24 cellular contexts compared by ENCODE assay signal in the genomic region with DNA sequence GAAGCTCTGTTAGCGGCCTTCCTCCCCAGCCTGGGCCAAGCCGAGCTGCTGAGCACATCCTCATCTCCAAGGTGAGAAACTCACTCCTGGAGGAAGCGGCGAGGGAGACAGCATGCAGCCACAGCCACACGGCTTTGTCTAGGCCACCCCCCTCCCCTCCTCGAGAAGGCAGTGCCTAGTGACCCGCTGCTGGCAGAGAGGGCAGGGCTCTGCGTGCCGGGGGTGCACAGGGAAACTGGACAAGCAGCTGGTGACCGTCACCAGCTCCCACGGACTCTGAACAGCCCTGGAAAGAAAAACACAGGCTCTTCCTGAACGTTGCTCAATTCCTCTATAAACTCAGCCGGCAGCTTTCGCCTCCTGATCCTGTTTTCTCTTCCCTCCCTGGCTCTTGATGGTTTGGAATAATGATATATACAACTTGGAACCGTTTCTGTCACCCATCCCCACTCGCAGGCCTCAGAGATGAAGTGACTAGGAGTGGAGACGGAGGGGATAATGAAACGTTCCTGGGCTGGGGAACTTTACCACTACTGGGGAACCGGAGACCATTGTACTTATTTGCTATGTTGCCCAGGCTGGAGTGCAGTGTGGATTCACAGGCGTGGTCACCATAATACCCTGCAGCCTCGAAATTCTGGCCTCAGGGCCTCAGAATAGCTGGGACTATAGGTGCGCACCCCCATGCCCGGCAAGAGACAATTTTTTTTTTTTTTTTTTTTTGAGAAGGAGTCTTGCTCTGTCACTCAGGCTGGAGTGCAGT. TPM values are rescaled to one million over a fixed set of nuclear protein-coding genes. Genes with fewer than 3 reads are reported as not detected.
DNase-seq lines count a peak whose midpoint lies in the region; ATAC-seq, FAIRE-seq and TF ChIP-seq lines count a peak whose summit lies in the region.
"Had no signal": no experiment of that assay in that cellular context is flagged by ENCODE, and none has a peak within 500 bp of the region (broad histone marks: within the 10 kb centered on the region; RNA-seq: fewer than 3 reads in every experiment).

No MANE protein-coding gene starts in this region.

- in situ Hi-C loops in IMR-90 (cut with MboI; ENCODE audit: low sequenced_read_pairs) (no loop called here), HepG2 (cut with HindIII; ENCODE audit: extremely low pct_ligation_motif_present, low pct_unique_long_range_greater_than_20kb) (no loop called here)

- H2AK5ac ChIP-seq in IMR-90 (ENCODE audit: low read depth, low read length): no peak overlapping the region

- no peak overlapping the region for H3K14ac ChIP-seq in IMR-90 (replicated peaks; ENCODE audit: low read depth, low read length)

- no peak overlapping the region for H3K4ac ChIP-seq in IMR-90 (ENCODE audit: low read depth, low read length)

- no peaks in the 10 kb centered on the region for H3K9me3 Mint-ChIP-seq in activated T-cell treated with anti-CD3 and anti-CD28 coated beads, Interleukin-2, amount 50 U/mL, for 72 hours
- H3K9me3 Mint-ChIP-seq: CD4-positive, alpha-beta memory T cell; immature natural killer cell; stimulated activated naive CD8-positive, alpha-beta T cell treated with anti-CD3 and anti-CD28 coated beads, Interleukin-15, amount 100 ng/mL, for 72 hours had no signal

- no peak overlapping the region; the same call in 1 of the 2 replicates for H3K18ac ChIP-seq in IMR-90 (ENCODE audit: low read depth, low read length)

- no peak overlapping the region for H3K23ac ChIP-seq in IMR-90 (ENCODE audit: low read depth, low read length)

- no peaks in the 10 kb centered on the region; the same call in 1 of the 2 replicates for H3K27me3 ChIP-seq in IMR-90 (ENCODE audit: control insufficient read depth, insufficient read depth, low read length)
- H3K27me3 ChIP-seq in HepG2 (ENCODE audit: control insufficient read depth in 1 of 2, insufficient read depth in 2 of 2, low read length in 2 of 2): peaks cover 1 to 26% of the 10 kb centered on the region in 2 experiments; a peak in 3 of 5 replicates
- H3K27me3 ChIP-seq: ascending aorta, colonic mucosa, uterus had no signal

- CTCF ChIA-PET in IMR-90 (lab: Yijun Ruan, JAX): interaction anchor here (0.6 kb wide), 1 partner anchor 202 kb away, joined by 3 read pairs; no protein-coding TSS in a partner anchor
- CTCF ChIA-PET in HepG2 (lab: Yijun Ruan, JAX; ENCODE audit: low intra/inter-chr PET ratio, low total read pairs): no interaction called here

- H3K27me3 Mint-ChIP-seq in activated T-cell treated with anti-CD3 and anti-CD28 coated beads, Interleukin-2, amount 50 U/mL, for 72 hours (ENCODE audit: low read depth): peaks cover 18% of the 10 kb centered on the region

- H3K4me1 ChIP-seq in IMR-90 (ENCODE audit: control insufficient read depth, insufficient read depth, low read length) (peaks cover 5% of the 10 kb centered on the region; the same call in 1 of the 2 replicates), HepG2 (ENCODE audit: insufficient read depth, low read length) (peaks cover 28% of the 10 kb centered on the region)
- H3K4me1 ChIP-seq: ascending aorta, colonic mucosa, prostate gland, SJSA1, uterus had no signal

- dilution Hi-C loops in IMR-90 (cut with HindIII; ENCODE audit: low sequenced_read_pairs, unreplicated experiment): no loop called here

- no CpG with 5 or more reads among the region's 23 CpGs for WGBS in IMR-90 (ENCODE audit: extremely low coverage in 2 of 2, insufficient read length in 1 of 2), 2 experiments
- 3% methylated on average over 15 of the region's 23 CpGs for WGBS in HepG2 (ENCODE audit: low lambda C conversion rate)

- H4K20me1 ChIP-seq in IMR-90 (ENCODE audit: insufficient read depth, low read length) (no peaks in the 10 kb centered on the region), HepG2 (ENCODE audit: insufficient read depth, low read length) (no peaks in the 10 kb centered on the region)

- H4K8ac ChIP-seq in IMR-90 (ENCODE audit: low read depth in 2 of 2, low read length in 2 of 2): peak overlapping the region in 1 of 2 experiments; percentile 1; a peak in 1 of 4 replicates

- H3K56ac ChIP-seq in IMR-90 (ENCODE audit: extremely low read depth, insufficient read depth, low read length): no peak overlapping the region

- H3K9me1 ChIP-seq in IMR-90 (ENCODE audit: insufficient read depth, low read length): no peaks in the 10 kb centered on the region

- H2BK120ac ChIP-seq in IMR-90 (ENCODE audit: low read depth, low read length): no peak overlapping the region

- H2BK15ac ChIP-seq in IMR-90 (ENCODE audit: low read depth, low read length): no peak overlapping the region

- H4K5ac ChIP-seq in IMR-90 (ENCODE audit: low read depth, low read length): peak overlapping the region; percentile 14; the same call in 1 of the 2 replicates

- no peak overlapping the region for H3K27ac Mint-ChIP-seq in activated T-cell treated with anti-CD3 and anti-CD28 coated beads, Interleukin-2, amount 50 U/mL, for 72 hours
- H3K27ac Mint-ChIP-seq: activated CD4-positive, alpha-beta T cell treated with anti-CD3 and anti-CD28 coated beads for 36 hours; CD4-positive, alpha-beta memory T cell; immature natural killer cell; stimulated activated naive CD8-positive, alpha-beta T cell treated with anti-CD3 and anti-CD28 coated beads, Interleukin-15, amount 100 ng/mL, for 72 hours had no signal

- H3K36me3 Mint-ChIP-seq in activated T-cell treated with anti-CD3 and anti-CD28 coated beads, Interleukin-2, amount 50 U/mL, for 72 hours (ENCODE audit: insufficient read depth in 2 of 2): no peaks in the 10 kb centered on the region
- H3K36me3 Mint-ChIP-seq: CD4-positive, alpha-beta memory T cell; immature natural killer cell had no signal

- no peaks in the 10 kb centered on the region for H3K9me3 ChIP-seq in IMR-90 (ENCODE audit: control insufficient read depth, insufficient read depth, low read length)
- no peaks in the 10 kb centered on the region for H3K9me3 ChIP-seq in HepG2 (ENCODE audit: low read length)
- H3K9me3 ChIP-seq: ascending aorta, colonic mucosa, prostate gland, SJSA1, uterus had no signal

- H4K91ac ChIP-seq in IMR-90 (ENCODE audit: insufficient read depth, low read depth, low read length): no peak overlapping the region

- intact Hi-C loops in IMR-90 (cut with micrococcal nuclease): no loop called here
- intact Hi-C loops in Right ventricle myocardium inferior (cut with DNase I): no loop called here
- intact Hi-C loops in HepG2 (cut with micrococcal nuclease; ENCODE audit: unreplicated experiment): loop anchor here (10.0 kb wide), 1 partner anchor 942 kb away; a partner anchor contains a TSS

- FAIRE-seq in HepG2 (lab: Jason Lieb, UNC): peak; percentile 28
- FAIRE-seq: H1 had no signal

- H3K79me1 ChIP-seq in IMR-90 (ENCODE audit: low read depth in 1 of 2, low read length in 2 of 2): no peaks in the 10 kb centered on the region

- H2AK9ac ChIP-seq in IMR-90 (replicated peaks; ENCODE audit: low read depth, low read length, poor library complexity): no peak overlapping the region

- H3K36me3 ChIP-seq in IMR-90 (ENCODE audit: control insufficient read depth, insufficient read depth, low read length) (no peaks in the 10 kb centered on the region), HepG2 (replicated peaks in 1 of 2; ENCODE audit: control insufficient read depth in 1 of 2, insufficient read depth in 2 of 2, low read length in 2 of 2) (no peaks in the 10 kb centered on the region)
- H3K36me3 ChIP-seq: ascending aorta, colonic mucosa, prostate gland, SJSA1, uterus had no signal

- no peaks in the 10 kb centered on the region for H3K79me2 ChIP-seq in HepG2 (ENCODE audit: insufficient read depth, low read length)

- H3K4me1 Mint-ChIP-seq in activated T-cell treated with anti-CD3 and anti-CD28 coated beads, Interleukin-2, amount 50 U/mL, for 72 hours (ENCODE audit: low read depth): no peaks in the 10 kb centered on the region
- H3K4me1 Mint-ChIP-seq: activated CD4-positive, alpha-beta T cell treated with anti-CD3 and anti-CD28 coated beads for 36 hours; stimulated activated naive CD8-positive, alpha-beta T cell treated with anti-CD3 and anti-CD28 coated beads, Interleukin-15, amount 100 ng/mL, for 72 hours had no signal

- TF ChIP-seq EP300 in HepG2 (IDR thresholded peaks at IDR 0.05; ENCODE audit: low read depth in 2 of 2, low read length in 2 of 2) (no peak), HepG2 (CRISPR knock-in tag; IDR thresholded peaks at IDR 0.05; ENCODE audit: borderline replicate concordance) (no peak)

- peak; percentile 83 for ATAC-seq in IMR-90 (ENCODE audit: low read depth)
- peak; percentile 62 for ATAC-seq in Right ventricle myocardium inferior
- ATAC-seq in HepG2: peak; percentile 82
- no peak for ATAC-seq in GM21381 (IDR thresholded peaks at IDR 0.05; ENCODE audit: unreplicated experiment)
- no peak for ATAC-seq in activated T-cell treated with anti-CD3 and anti-CD28 coated beads, Interleukin-2, amount 50 U/mL, for 72 hours (replicated peaks in 1 of 2)
- ATAC-seq: activated CD4-positive, alpha-beta T cell treated with anti-CD3 and anti-CD28 coated beads for 36 hours; stimulated activated naive CD8-positive, alpha-beta T cell treated with anti-CD3 and anti-CD28 coated beads, Interleukin-15, amount 100 ng/mL, for 72 hours had no signal

- H3K27ac ChIP-seq in IMR-90 (ENCODE audit: insufficient read depth, low read length): peak overlapping the region; percentile 77; the same call in 1 of the 2 replicates
- H3K27ac ChIP-seq in HepG2 (ENCODE audit: extremely low read length, insufficient read depth, low read length): no peak overlapping the region
- H3K27ac ChIP-seq: ascending aorta, colonic mucosa, KMS-11, prostate gland, SJSA1 had no signal

- peak overlapping the region; percentile 88 for H2AFZ ChIP-seq in IMR-90 (replicated peaks; ENCODE audit: low read length, poor library complexity)
- H2AFZ ChIP-seq in HepG2 (ENCODE audit: low read length): peak overlapping the region; percentile 33

- TF ChIP-seq RAD21 in IMR-90 (IDR thresholded peaks at IDR 0.05; ENCODE audit: low read length): no peak
- no peak for TF ChIP-seq RAD21 in HepG2 (CRISPR knock-in tag; IDR thresholded peaks at IDR 0.05)

- POLR2A ChIA-PET in IMR-90 (lab: Charles Lee; ENCODE audit: unreplicated experiment) (interaction anchor here (0.6 kb wide), 1 partner anchor 21 kb away, joined by 4 read pairs; no protein-coding TSS in a partner anchor), HepG2 (lab: Yijun Ruan, JAX) (no interaction called here)

- no peak overlapping the region for H3K4me3 Mint-ChIP-seq in activated T-cell treated with anti-CD3 and anti-CD28 coated beads, Interleukin-2, amount 50 U/mL, for 72 hours
- H3K4me3 Mint-ChIP-seq: activated CD4-positive, alpha-beta T cell treated with anti-CD3 and anti-CD28 coated beads for 36 hours; CD4-positive, alpha-beta memory T cell; immature natural killer cell; stimulated activated naive CD8-positive, alpha-beta T cell treated with anti-CD3 and anti-CD28 coated beads, Interleukin-15, amount 100 ng/mL, for 72 hours had no signal

- TF ChIP-seq CTCF in IMR-90 (conservative IDR thresholded peaks at IDR 0.05; ENCODE audit: low read depth, low read length): no peak
- TF ChIP-seq CTCF in HepG2 (CRISPR knock-in tag; IDR thresholded peaks at IDR 0.05): no peak

- peak overlapping the region; percentile 15; the same call in 1 of the 2 replicates for H3K9ac ChIP-seq in IMR-90 (ENCODE audit: low read depth, low read length)
- H3K9ac ChIP-seq in HepG2 (ENCODE audit: insufficient read depth, low read depth, low read length): no peak overlapping the region; the same call in 1 of the 2 replicates
- H3K9ac ChIP-seq: KMS-11 had no signal

- TF ChIP-seq POLR2A in IMR-90 (IDR thresholded peaks at IDR 0.05; ENCODE audit: low read depth, low read length) (no peak), HepG2 (IDR thresholded peaks at IDR 0.05; ENCODE audit: insufficient read depth in 1 of 2, low read depth in 2 of 2, low read length in 2 of 2) (no peak)

- H3K4me3 ChIP-seq in IMR-90 (ENCODE audit: insufficient read depth, low read depth, low read length) (no peak overlapping the region), HepG2 (replicated peaks in 1 of 3; ENCODE audit: insufficient read depth in 1 of 3, low read depth in 2 of 3, low read length in 3 of 3) (peak overlapping the region; percentile 24 to 67 (median 37); a peak in 5 of 6 replicates)
- H3K4me3 ChIP-seq: ascending aorta, colonic mucosa, prostate gland, SJSA1, uterus had no signal

- peak; percentile 13 for DNase-seq in IMR-90
- no peak for DNase-seq in Right ventricle myocardium inferior (ENCODE audit: missing footprints)
- DNase-seq in HepG2 (ENCODE audit: low spot score): peak; percentile 65
- peak; percentile 19 for DNase-seq in pons (ENCODE audit: low spot score)
- no peak for DNase-seq in kidney tubule cell (ENCODE audit: low spot score)
- DNase-seq in middle frontal gyrus (ENCODE audit: extremely low spot score, low spot score): no peak
- no peak for DNase-seq in activated T-cell treated with anti-CD3 and anti-CD28 coated beads, Interleukin-2, amount 50 U/mL, for 72 hours
- DNase-seq: activated CD4-positive, alpha-beta T cell treated with anti-CD3 and anti-CD28 coated beads for 36 hours; activated naive CD4-positive, alpha-beta T cell treated with Interleukin-2 at 50 U/mL for 16 hours; CD4-positive, alpha-beta memory T cell; colonic mucosa; DMS79 treated with DMSO at 0.1 percent for 48 hours; immature natural killer cell; NCI-H2029 treated with DMSO at 0.1 percent for 48 hours; NCI-H524 treated with DMSO at 0.1 percent for 48 hours; stimulated activated naive CD8-positive, alpha-beta T cell treated with anti-CD3 and anti-CD28 coated beads, Interleukin-15, amount 100 ng/mL, for 72 hours; uterus had no signal

- H2BK20ac ChIP-seq in IMR-90 (ENCODE audit: low read depth, low read length): no peak overlapping the region

- H3K4me2 ChIP-seq in IMR-90 (ENCODE audit: low read depth, low read length) (peak overlapping the region; percentile 35; the same call in 1 of the 2 replicates), HepG2 (ENCODE audit: low read depth, low read length) (peak overlapping the region; percentile 87)
- H3K4me2 ChIP-seq: KMS-11 had no signal

- no peak overlapping the region for H2BK5ac ChIP-seq in IMR-90 (ENCODE audit: low read depth, low read length, poor library complexity, severe bottlenecking)

- BruUV-seq in IMR-90 (replicated peaks; lab: Mats Ljungman, UMichigan): no TSS peak
- BruUV-seq in HepG2 (replicated peaks; lab: Mats Ljungman, UMichigan): no TSS peak

RNA-seq across cellular contexts. Expression of a gene that starts 19.3 kb away (rescaled TPM):
- total RNA-seq in IMR-90 (2012; rRNA removed): under 0.01 TPM in 2 replicates
- polyA plus RNA-seq in IMR-90 (2012; rRNA removed): not detected in 2 replicates
- not detected in 2 replicates for polyA plus RNA-seq in IMR-90 (2012; cell fraction: cytosol; rRNA removed)
- polyA plus RNA-seq in IMR-90 (2012; cell fraction: nucleus; rRNA removed; ENCODE audit: low replicate concordance): not detected in 2 replicates
- total RNA-seq in Right ventricle myocardium inferior: 0.08 TPM
- not detected in 2 replicates for total RNA-seq in HepG2 (2016; rRNA removed; fragmentation: Illumina TruSeq; extraction: Trizol)
- total RNA-seq in HepG2 (2016; cell fraction: cytosol; rRNA removed; fragmentation: Illumina TruSeq; extraction: Trizol; ENCODE audit: low read depth): not detected in 2 replicates
- total RNA-seq in HepG2 (2016; cell fraction: insoluble cytoplasmic fraction; rRNA removed; fragmentation: Illumina TruSeq; extraction: Trizol): not detected in 2 replicates
- not detected in 2 replicates for total RNA-seq in HepG2 (2016; cell fraction: membrane; rRNA removed; fragmentation: Illumina TruSeq; extraction: Trizol)
- total RNA-seq in HepG2 (2016; cell fraction: nucleus; rRNA removed; fragmentation: Illumina TruSeq; extraction: Trizol): not detected in 2 replicates
- not detected in 2 replicates for polyA plus RNA-seq in HepG2 (2011; rRNA removed)
- not detected in 2 replicates for polyA plus RNA-seq in HepG2 (2011; cell fraction: cytosol; rRNA removed)
- not detected in 2 replicates for polyA plus RNA-seq in HepG2 (2011; cell fraction: nucleus; rRNA removed)
- not detected in 2 replicates for polyA plus RNA-seq in HepG2 (2012)
- polyA plus RNA-seq in HepG2 (2016; cell fraction: cytosol; fragmentation: Illumina TruSeq; extraction: Trizol; ENCODE audit: low read depth): not detected in 2 replicates
- polyA plus RNA-seq in HepG2 (2016; cell fraction: insoluble cytoplasmic fraction; fragmentation: Illumina TruSeq; extraction: Trizol; ENCODE audit: low read depth): not detected in 2 replicates
- not detected in 2 replicates for polyA plus RNA-seq in HepG2 (2016; cell fraction: membrane; fragmentation: Illumina TruSeq; extraction: Trizol; ENCODE audit: low read depth)
- polyA plus RNA-seq in HepG2 (2016; cell fraction: nucleus; fragmentation: Illumina TruSeq; extraction: Trizol; ENCODE audit: insufficient read depth, low read depth): not detected in 2 replicates
- not detected in 2 replicates for polyA minus RNA-seq in HepG2 (2011; rRNA and poly(A)+ RNA removed; ENCODE audit: low replicate concordance)
- polyA minus RNA-seq in HepG2 (2011; cell fraction: cytosol; rRNA and poly(A)+ RNA removed): not detected in 2 replicates
- polyA minus RNA-seq in HepG2 (2011; cell fraction: nucleus; rRNA and poly(A)+ RNA removed): not detected in 2 replicates
- under 1 TPM in 1 of 2 donors, not detected in 1; 0.05 TPM for total RNA-seq in activated T-cell treated with anti-CD3 and anti-CD28 coated beads, Interleukin-2, amount 50 U/mL, for 72 hours
- total RNA-seq: activated CD4-positive, alpha-beta T cell treated with anti-CD3 and anti-CD28 coated beads for 36 hours; ascending aorta; CD4-positive, alpha-beta memory T cell; epithelial cell of proximal tubule; SJSA1 had no signal
- polyA plus RNA-seq: CD4-positive, alpha-beta memory T cell had no signal

RNA-seq across cellular contexts. Expression of a gene that starts 41.0 kb away (rescaled TPM):
- 0.18 TPM in 1 of 2 replicates, not detected in the other for total RNA-seq in IMR-90 (2012; rRNA removed)
- 0.36 and 0.48 TPM in 2 replicates for polyA plus RNA-seq in IMR-90 (2012; rRNA removed)
- polyA plus RNA-seq in IMR-90 (2012; cell fraction: cytosol; rRNA removed): 0.23 and 0.42 TPM in 2 replicates
- polyA plus RNA-seq in IMR-90 (2012; cell fraction: nucleus; rRNA removed; ENCODE audit: low replicate concordance): 0.49 and 0.70 TPM in 2 replicates
- 3.9 TPM for total RNA-seq in Right ventricle myocardium inferior
- 0.09 and 0.52 TPM in 2 replicates for total RNA-seq in HepG2 (2016; rRNA removed; fragmentation: Illumina TruSeq; extraction: Trizol)
- not detected in 2 replicates for total RNA-seq in HepG2 (2016; cell fraction: cytosol; rRNA removed; fragmentation: Illumina TruSeq; extraction: Trizol; ENCODE audit: low read depth)
- total RNA-seq in HepG2 (2016; cell fraction: insoluble cytoplasmic fraction; rRNA removed; fragmentation: Illumina TruSeq; extraction: Trizol): 0.06 and 0.11 TPM in 2 replicates
- total RNA-seq in HepG2 (2016; cell fraction: membrane; rRNA removed; fragmentation: Illumina TruSeq; extraction: Trizol): 0.24 TPM in 1 of 2 replicates, not detected in the other
- 0.09 TPM in 1 of 2 replicates, not detected in the other for total RNA-seq in HepG2 (2016; cell fraction: nucleus; rRNA removed; fragmentation: Illumina TruSeq; extraction: Trizol)
- 0.05 TPM in 2 replicates for polyA plus RNA-seq in HepG2 (2011; rRNA removed)
- polyA plus RNA-seq in HepG2 (2011; cell fraction: cytosol; rRNA removed): 0.08 and 0.11 TPM in 2 replicates
- polyA plus RNA-seq in HepG2 (2011; cell fraction: nucleus; rRNA removed): 0.16 and 0.56 TPM in 2 replicates
- polyA plus RNA-seq in HepG2 (2012): 0.03 and 0.16 TPM in 2 replicates
- polyA plus RNA-seq in HepG2 (2016; cell fraction: cytosol; fragmentation: Illumina TruSeq; extraction: Trizol; ENCODE audit: low read depth): not detected in 2 replicates
- polyA plus RNA-seq in HepG2 (2016; cell fraction: insoluble cytoplasmic fraction; fragmentation: Illumina TruSeq; extraction: Trizol; ENCODE audit: low read depth): 0.05 and 0.07 TPM in 2 replicates
- polyA plus RNA-seq in HepG2 (2016; cell fraction: membrane; fragmentation: Illumina TruSeq; extraction: Trizol; ENCODE audit: low read depth): 0.05 TPM in 1 of 2 replicates, not detected in the other
- polyA plus RNA-seq in HepG2 (2016; cell fraction: nucleus; fragmentation: Illumina TruSeq; extraction: Trizol; ENCODE audit: insufficient read depth, low read depth): not detected in 2 replicates
- polyA minus RNA-seq in HepG2 (2011; rRNA and poly(A)+ RNA removed; ENCODE audit: low replicate concordance): 1.3 TPM in 1 of 2 replicates, not detected in the other
- polyA minus RNA-seq in HepG2 (2011; cell fraction: cytosol; rRNA and poly(A)+ RNA removed): not detected in 2 replicates
- 0.52 TPM in 1 of 2 replicates, not detected in the other for polyA minus RNA-seq in HepG2 (2011; cell fraction: nucleus; rRNA and poly(A)+ RNA removed)
- under 1 TPM; 0.50 to 0.53 TPM for total RNA-seq in activated T-cell treated with anti-CD3 and anti-CD28 coated beads, Interleukin-2, amount 50 U/mL, for 72 hours
- total RNA-seq: CD4-positive, alpha-beta memory T cell had no signal
- polyA plus RNA-seq: CD4-positive, alpha-beta memory T cell; immature natural killer cell had no signal

Comparison
In these comparisons a context has a peak if more than half of its experiments do, and no peak if none do; other contexts are left out.
1. ATAC-seq: peak in IMR-90 (single experiment), Right ventricle myocardium inferior (single experiment) and HepG2 (single experiment); none in GM21381 (single experiment) and activated T-cell treated with anti-CD3 and anti-CD28 coated beads, Interleukin-2, amount 50 U/mL, for 72 hours (0 of 2).
2. DNase-seq: peak in IMR-90 (single experiment), HepG2 (single experiment) and pons (single experiment); none in Right ventricle myocardium inferior (single experiment), kidney tubule cell (single experiment), middle frontal gyrus (single experiment) and activated T-cell treated with anti-CD3 and anti-CD28 coated beads, Interleukin-2, amount 50 U/mL, for 72 hours (0 of 2).